9 cellular contexts compared by ENCODE assay signal in the genomic region with DNA sequence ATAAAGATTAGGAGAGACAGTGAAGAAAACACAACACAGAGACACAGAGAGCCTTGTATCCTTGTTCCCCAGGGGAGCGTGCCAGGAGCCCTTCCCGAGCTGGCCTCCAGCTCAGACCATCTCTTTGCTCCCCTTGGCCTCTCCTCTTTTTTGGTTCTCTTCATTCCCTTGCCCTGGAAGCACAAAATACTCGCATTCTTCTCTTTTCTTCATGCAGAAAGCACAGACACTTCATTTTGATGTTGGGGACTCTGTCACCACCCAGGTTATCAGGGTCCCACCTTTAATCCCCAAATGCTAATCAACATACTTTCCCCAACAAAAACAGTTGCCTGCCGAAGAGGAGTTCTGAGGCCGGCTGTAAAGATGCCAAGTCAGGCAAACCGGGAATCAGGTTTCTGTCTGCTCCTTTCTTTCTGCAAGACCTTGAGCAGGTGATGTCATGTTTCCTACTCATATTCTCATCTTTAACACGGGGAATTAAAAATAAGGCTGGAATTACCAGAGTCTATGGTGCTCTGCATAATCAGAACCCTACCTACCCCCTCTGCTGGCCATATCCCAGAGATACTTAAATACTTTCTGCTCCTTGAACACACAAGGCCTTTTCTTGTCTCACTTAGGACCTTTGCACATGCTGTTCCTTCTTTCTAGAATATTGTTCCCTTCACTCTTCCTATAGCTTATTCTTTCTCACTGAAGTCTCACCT. TPM values are rescaled to one million over a fixed set of nuclear protein-coding genes. Genes with fewer than 3 reads are reported as not detected.
DNase-seq lines count a peak whose midpoint lies in the region; ATAC-seq and TF ChIP-seq lines count a peak whose summit lies in the region.
"Had no signal": no experiment of that assay in that cellular context is flagged by ENCODE, and none has a peak within 500 bp of the region (broad histone marks: within the 10 kb centered on the region; RNA-seq: fewer than 3 reads in every experiment).

No MANE protein-coding gene starts in this region.

- no peaks in the 10 kb centered on the region for H3K4me1 ChIP-seq in suprapubic skin
- H3K4me1 ChIP-seq: spleen had no signal

- no peaks in the 10 kb centered on the region for H3K36me3 ChIP-seq in suprapubic skin
- H3K36me3 ChIP-seq: spleen had no signal

- peaks cover 4% of the 10 kb centered on the region for H3K9me3 Mint-ChIP-seq in stimulated activated effector memory CD8-positive, alpha-beta T cell treated with anti-CD3 and anti-CD28 coated beads, Interleukin-12 subunit alpha, Interleukin-12 subunit beta, amount 100 ng/mL, for 72 hours

- peak; percentile 44 for DNase-seq in SIG-M5 treated with dmso at 0.1 percent for 504 hours (lab: John Stamatoyannopoulos, UW; ENCODE audit: unreplicated experiment)
- DNase-seq in SIG-M5 (lab: John Stamatoyannopoulos, UW) = no peak
- DNase-seq in NCI-H345 treated with DMSO at 0.1 percent for 48 hours (lab: John Stamatoyannopoulos, UW; ENCODE audit: unreplicated experiment) = peak; percentile 30
- no peak for DNase-seq in stimulated activated effector memory CD8-positive, alpha-beta T cell treated with anti-CD3 and anti-CD28 coated beads, Interleukin-12 subunit alpha, Interleukin-12 subunit beta, amount 100 ng/mL, for 72 hours (ENCODE audit: low spot score in 2 of 2)
- no peak for DNase-seq in activated CD4-positive, alpha-beta T cell treated with anti-CD3 and anti-CD28 coated beads for 4 hours
- no peak for DNase-seq in suprapubic skin (ENCODE audit: low spot score in 2 of 2)
- DNase-seq: spleen had no signal

- H3K27ac ChIP-seq in suprapubic skin = no peak overlapping the region
- H3K27ac ChIP-seq: spleen had no signal

- no peaks in the 10 kb centered on the region for H3K36me3 Mint-ChIP-seq in stimulated activated effector memory CD8-positive, alpha-beta T cell treated with anti-CD3 and anti-CD28 coated beads, Interleukin-12 subunit alpha, Interleukin-12 subunit beta, amount 100 ng/mL, for 72 hours

- 55% methylated on average over 7 of the region's 7 CpGs for WGBS in suprapubic skin

- peaks cover 3% of the 10 kb centered on the region for H3K27me3 ChIP-seq in suprapubic skin

- H3K27ac Mint-ChIP-seq in stimulated activated effector memory CD8-positive, alpha-beta T cell treated with anti-CD3 and anti-CD28 coated beads, Interleukin-12 subunit alpha, Interleukin-12 subunit beta, amount 100 ng/mL, for 72 hours = peak overlapping the region; percentile 0

- no peak overlapping the region for H3K4me3 Mint-ChIP-seq in stimulated activated effector memory CD8-positive, alpha-beta T cell treated with anti-CD3 and anti-CD28 coated beads, Interleukin-12 subunit alpha, Interleukin-12 subunit beta, amount 100 ng/mL, for 72 hours

- ATAC-seq in esophagus mucosa (peak; percentile 62), HG02763 (IDR thresholded peaks at IDR 0.05; ENCODE audit: unreplicated experiment) (no peak)
- ATAC-seq in stimulated activated effector memory CD8-positive, alpha-beta T cell treated with anti-CD3 and anti-CD28 coated beads, Interleukin-12 subunit alpha, Interleukin-12 subunit beta, amount 100 ng/mL, for 72 hours = no peak

- H3K4me3 ChIP-seq in suprapubic skin = no peak overlapping the region
- H3K4me3 ChIP-seq: spleen had no signal

- no peaks in the 10 kb centered on the region for H3K9me3 ChIP-seq in suprapubic skin

- TF ChIP-seq CTCF in suprapubic skin (IDR thresholded peaks at IDR 0.05) = no peak

- TF ChIP-seq EP300 in suprapubic skin (IDR thresholded peaks at IDR 0.05) = no peak

- H3K4me1 Mint-ChIP-seq in stimulated activated effector memory CD8-positive, alpha-beta T cell treated with anti-CD3 and anti-CD28 coated beads, Interleukin-12 subunit alpha, Interleukin-12 subunit beta, amount 100 ng/mL, for 72 hours = no peaks in the 10 kb centered on the region

- TF ChIP-seq POLR2A in suprapubic skin (IDR thresholded peaks at IDR 0.05) = no peak

RNA-seq across cellular contexts. Expression of gene TGM6, which starts 21.7 kb away (rescaled TPM):
- total RNA-seq in esophagus mucosa (not detected), suprapubic skin (1 to 10 TPM in 2 of 4 donors, under 1 TPM in 2; 0.32 to 1.4 (median 0.78) TPM)
- total RNA-seq: spleen had no signal

Comparison
In these comparisons a context has a peak if more than half of its experiments do, and no peak if none do; other contexts are left out.
1. DNase-seq: peak in SIG-M5 treated with dmso at 0.1 percent for 504 hours (single experiment) and NCI-H345 treated with DMSO at 0.1 percent for 48 hours (single experiment); none in SIG-M5 (single experiment), stimulated activated effector memory CD8-positive, alpha-beta T cell treated with anti-CD3 and anti-CD28 coated beads, Interleukin-12 subunit alpha, Interleukin-12 subunit beta, amount 100 ng/mL, for 72 hours (0 of 2), activated CD4-positive, alpha-beta T cell treated with anti-CD3 and anti-CD28 coated beads for 4 hours (0 of 2) and suprapubic skin (0 of 2).